Comparison of ENCODE assay signal across 1 cellular context in the genomic region with DNA sequence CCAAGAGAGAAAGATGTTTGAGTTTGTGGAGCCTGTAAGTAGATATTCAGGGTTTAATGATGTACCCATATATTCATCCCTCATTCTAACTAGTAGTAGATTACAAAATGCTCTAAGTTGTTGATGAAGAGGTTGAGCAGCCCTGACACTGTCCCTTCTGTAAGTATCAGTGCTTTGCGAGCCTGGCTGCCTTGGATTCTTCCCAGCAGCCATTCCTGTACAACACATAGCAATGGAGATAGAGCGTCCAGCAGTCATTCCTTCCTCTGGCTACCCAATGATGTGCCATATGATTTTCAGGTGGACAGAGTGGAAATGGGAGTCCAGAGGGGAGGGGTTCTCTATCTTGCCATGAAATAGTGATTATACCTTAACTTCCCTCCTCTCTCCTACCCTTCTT.
TF ChIP-seq lines count a peak whose summit lies in the region.

No MANE protein-coding gene starts in this region.

TF ChIP-seq in IMR-90, 13 proteins besides CTCF, POLR2A, EP300 and RAD21 (continued from another document):
- no peak for TF ChIP-seq NFE2L2 (IDR thresholded peaks at IDR 0.05; ENCODE audit: low read depth, low read length)
- no peak for TF ChIP-seq SMC3 (IDR thresholded peaks at IDR 0.05; ENCODE audit: low read depth, low read length)
- TF ChIP-seq BHLHE40 (IDR thresholded peaks at IDR 0.05; ENCODE audit: low read depth, low read length) = no peak
